ENCODE assay signal across 31 cellular contexts in genomic region chr13:84296386-84296785, GRCh38.
DNase-seq lines count a peak whose midpoint lies in the region; ATAC-seq, FAIRE-seq and TF ChIP-seq lines count a peak whose summit lies in the region.
"Had no signal": no experiment of that assay in that cellular context is flagged by ENCODE, and none has a peak within 500 bp of the region (broad histone marks: within the 10 kb centered on the region; RNA-seq: fewer than 3 reads in every experiment).

No MANE protein-coding gene starts in this region.

- no peak for TF ChIP-seq POLR2A in H54 (IDR thresholded peaks at IDR 0.05; ENCODE audit: low read depth, low read length)
- TF ChIP-seq POLR2A in H1 (IDR thresholded peaks at IDR 0.05; ENCODE audit: control extremely low read depth in 1 of 2, low read depth in 2 of 2, low read length in 2 of 2): no peak

- no peak overlapping the region for H3K27ac Mint-ChIP-seq in activated T-helper 2 cell treated with anti-CD3 and anti-CD28 coated beads, Interferon-gamma antibody, Interleukin-2, Interleukin-4, amounts not matched to agents 10 μg/mL and 5 μg/mL and 100 μg/mL, durations not matched to agents 14 hours and 24 hours and 36 hours
- H3K27ac Mint-ChIP-seq: CD8-positive, alpha-beta T cell had no signal

- no peak for TF ChIP-seq CTCF in H1 (IDR thresholded peaks at IDR 0.05; ENCODE audit: control extremely low read depth in 1 of 3, insufficient read depth in 1 of 3, low read depth in 1 of 3, low read length in 3 of 3)

- H4K91ac ChIP-seq in H1 (replicated peaks; ENCODE audit: insufficient read length, low read length): no peak overlapping the region

- no peak overlapping the region for H2BK20ac ChIP-seq in H1 (ENCODE audit: low read length)

- no peak for TF ChIP-seq EP300 in H1 (IDR thresholded peaks at IDR 0.05; ENCODE audit: borderline replicate concordance in 1 of 2, low read depth in 2 of 2, low read length in 2 of 2)

- ATAC-seq in GM21619 (IDR thresholded peaks at IDR 0.05; ENCODE audit: unreplicated experiment): no peak
- ATAC-seq: A549; CD8-positive, alpha-beta T cell; HepG2; Right ventricle myocardium inferior; SK-N-SH treated with all-trans-retinoic acid at 6 μM for 48 hours had no signal

- no peaks in the 10 kb centered on the region for H3K9me3 ChIP-seq in H1 (ENCODE audit: insufficient read depth in 2 of 2, low read depth in 1 of 2, low read length in 1 of 2)
- H3K9me3 ChIP-seq in neuron (ENCODE audit: low read length): no peaks in the 10 kb centered on the region
- H3K9me3 ChIP-seq: A549, SJCRH30 had no signal

- POLR2A ChIA-PET in H1 (lab: Charles Lee; ENCODE audit: partially characterized antibody): no interaction called here

- H4K20me1 ChIP-seq in H1 (replicated peaks in 1 of 2; ENCODE audit: control insufficient read depth in 1 of 2, insufficient read depth in 2 of 2, low read length in 2 of 2): no peaks in the 10 kb centered on the region

- H2BK12ac ChIP-seq in H1 (ENCODE audit: low read depth, low read length): no peak overlapping the region

- TF ChIP-seq RAD21 in H1 (IDR thresholded peaks at IDR 0.05 in 1 of 2, conservative IDR thresholded peaks at IDR 0.05 in 1 of 2; ENCODE audit: low read depth in 2 of 2, low read length in 2 of 2): no peak

- H3K4me2 ChIP-seq in H1 (ENCODE audit: insufficient read depth in 1 of 2, low read depth in 2 of 2, low read length in 2 of 2): no peak overlapping the region
- H3K4me2 ChIP-seq: A549, PC-9 had no signal

- H3K36me3 ChIP-seq in H1 (ENCODE audit: control insufficient read depth in 2 of 4, insufficient read depth in 4 of 4, low read length in 3 of 4) (no peaks in the 10 kb centered on the region), neuron (ENCODE audit: insufficient read depth, low read length) (no peaks in the 10 kb centered on the region)
- H3K36me3 ChIP-seq: SJCRH30 had no signal

- no peak for DNase-seq in H54 (ENCODE audit: insufficient read length, low spot score)
- no peak for DNase-seq in H1 (ENCODE audit: low read depth in 1 of 2, low spot score in 2 of 2)
- peak; percentile 0 for DNase-seq in iPS DF 19.7 (ENCODE audit: low read depth, low spot score)
- DNase-seq in NCI-H2081 (lab: John Stamatoyannopoulos, UW): no peak
- DNase-seq in activated T-helper 2 cell treated with anti-CD3 and anti-CD28 coated beads, Interferon-gamma antibody, Interleukin-2, Interleukin-4, amounts not matched to agents 10 μg/mL and 5 μg/mL and 100 μg/mL, durations not matched to agents 14 hours and 24 hours and 36 hours (ENCODE audit: low spot score): no peak
- DNase-seq in COLO829 (ENCODE audit: low spot score): no peak
- DNase-seq: C1 segment of cervical spinal cord; CD8-positive, alpha-beta T cell; DMS 273 treated with DMSO at 0.1 percent for 48 hours; DMS79; EL; GF-D8; H7; Karpas-422; NCI-H1092; NCI-H1436; NCI-H187; NCI-H2107; NCI-H446 treated with DMSO at 0.1 percent for 48 hours; NCI-H526; NCI-H82; NK-92 treated with Interleukin-12 subunit alpha and Interleukin-12 subunit beta, amount 100 ng/mL, for 24 hours; PC-9; SJCRH30 had no signal

- H3K4me1 Mint-ChIP-seq in activated T-helper 2 cell treated with anti-CD3 and anti-CD28 coated beads, Interferon-gamma antibody, Interleukin-2, Interleukin-4, amounts not matched to agents 10 μg/mL and 5 μg/mL and 100 μg/mL, durations not matched to agents 14 hours and 24 hours and 36 hours (ENCODE audit: low read depth): no peaks in the 10 kb centered on the region

- no peak overlapping the region for H3K9ac ChIP-seq in H1 (replicated peaks in 1 of 4; ENCODE audit: extremely low read depth in 1 of 4, low read depth in 3 of 4, low read length in 3 of 4)

- no peak overlapping the region for H4K5ac ChIP-seq in H1 (ENCODE audit: insufficient read length, low read depth, low read length)

- CTCF ChIA-PET in H1 (lab: Charles Lee; ENCODE audit: partially characterized antibody): interaction anchor here (0.7 to 1.2 kb wide), 2 partner anchors 10 to 16 kb away, joined by 3 read pairs; no protein-coding TSS in a partner anchor

- H3K4me3 ChIP-seq in H1 (ENCODE audit: extremely low read depth in 1 of 4, insufficient read depth in 2 of 4, low read depth in 3 of 4, low read length in 4 of 4) (no peak overlapping the region), neuron (ENCODE audit: low read length) (no peak overlapping the region)
- H3K4me3 ChIP-seq: A549, PC-9, SJCRH30 had no signal

- H3K9me3 Mint-ChIP-seq in activated T-helper 2 cell treated with anti-CD3 and anti-CD28 coated beads, Interferon-gamma antibody, Interleukin-2, Interleukin-4, amounts not matched to agents 10 μg/mL and 5 μg/mL and 100 μg/mL, durations not matched to agents 14 hours and 24 hours and 36 hours: no peaks in the 10 kb centered on the region
- H3K9me3 Mint-ChIP-seq: CD8-positive, alpha-beta T cell had no signal

- H2AK5ac ChIP-seq in H1 (ENCODE audit: low read depth, low read length): no peak overlapping the region

- H3K14ac ChIP-seq in H1 (ENCODE audit: insufficient read length): no peak overlapping the region

- H2AFZ ChIP-seq in H1 (ENCODE audit: low read length): peak overlapping the region; percentile 57; the same call in 1 of the 2 replicates
- H2AFZ ChIP-seq in neuron (ENCODE audit: low read depth, low read length): peak overlapping the region; percentile 26
- H2AFZ ChIP-seq: PC-9 had no signal

- H3K56ac ChIP-seq in H1 (replicated peaks; ENCODE audit: insufficient read length, low read depth, low read length): no peak overlapping the region

- no peak overlapping the region for H3K4ac ChIP-seq in H1 (replicated peaks; ENCODE audit: insufficient read length, low read depth, low read length)

- no peaks in the 10 kb centered on the region for H3K79me1 ChIP-seq in H1 (ENCODE audit: low read depth, low read length)

- no peak overlapping the region for H2BK5ac ChIP-seq in H1 (ENCODE audit: low read depth, low read length)

- intact Hi-C loops in activated T-helper 2 cell treated with anti-CD3 and anti-CD28 coated beads, Interferon-gamma antibody, Interleukin-2, Interleukin-4, amounts not matched to agents 10 μg/mL and 5 μg/mL and 100 μg/mL, durations not matched to agents 14 hours and 24 hours and 36 hours (cut with micrococcal nuclease): no loop called here

- no peaks in the 10 kb centered on the region for H3K23me2 ChIP-seq in H1 (ENCODE audit: low read depth, low read length)

- no peak overlapping the region for H3K23ac ChIP-seq in H1 (ENCODE audit: insufficient read length)

- H4K8ac ChIP-seq in H1 (ENCODE audit: extremely low read depth, insufficient read depth, low read length): no peak overlapping the region

- H3K27me3 Mint-ChIP-seq in activated T-helper 2 cell treated with anti-CD3 and anti-CD28 coated beads, Interferon-gamma antibody, Interleukin-2, Interleukin-4, amounts not matched to agents 10 μg/mL and 5 μg/mL and 100 μg/mL, durations not matched to agents 14 hours and 24 hours and 36 hours (ENCODE audit: low read depth): no peaks in the 10 kb centered on the region

- H3K4me1 ChIP-seq in H1 (replicated peaks in 1 of 4; ENCODE audit: control insufficient read depth in 3 of 4, insufficient read depth in 4 of 4, low read length in 3 of 4) (no peaks in the 10 kb centered on the region), neuron (ENCODE audit: insufficient read depth, low read length) (no peaks in the 10 kb centered on the region)
- H3K4me1 ChIP-seq: A549, SJCRH30 had no signal

- no peak overlapping the region for H3K18ac ChIP-seq in H1 (ENCODE audit: extremely low read depth, low read length)

- peaks cover 0 to 1% (median 0%) of the 10 kb centered on the region in 4 experiments; a peak in 1 of 7 replicates for H3K27me3 ChIP-seq in H1 (replicated peaks in 1 of 4; ENCODE audit: control insufficient read depth in 3 of 4, extremely low read depth in 1 of 4, insufficient read depth in 3 of 4, low read length in 3 of 4)
- H3K27me3 ChIP-seq in neuron (ENCODE audit: insufficient read depth, low read length): no peaks in the 10 kb centered on the region
- H3K27me3 ChIP-seq: SJCRH30 had no signal

- no peak overlapping the region for H2BK15ac ChIP-seq in H1 (ENCODE audit: low read length)

- no peaks in the 10 kb centered on the region for H3K36me3 Mint-ChIP-seq in activated T-helper 2 cell treated with anti-CD3 and anti-CD28 coated beads, Interferon-gamma antibody, Interleukin-2, Interleukin-4, amounts not matched to agents 10 μg/mL and 5 μg/mL and 100 μg/mL, durations not matched to agents 14 hours and 24 hours and 36 hours (ENCODE audit: low read depth)
- H3K36me3 Mint-ChIP-seq: CD8-positive, alpha-beta T cell had no signal

- no peak overlapping the region for H2BK120ac ChIP-seq in H1 (replicated peaks; ENCODE audit: low read depth, low read length)

- 64% methylated on average over 1 of the region's 1 CpG; no CpG with 5 or more reads in 1 of the 2 experiments for WGBS in H1 (ENCODE audit: extremely low coverage in 1 of 2, insufficient coverage in 1 of 2, insufficient read length in 1 of 2, insufficient replicate concordance in 2 of 2, low coverage in 1 of 2, low lambda C conversion rate in 2 of 2, missing lambda C conversion rate in 1 of 2), 2 experiments

- H3K27ac ChIP-seq in H1 (ENCODE audit: low read depth, low read length): no peak overlapping the region
- H3K27ac ChIP-seq: A549, PC-9, SJCRH30 had no signal

- H3K79me2 ChIP-seq in H1 (ENCODE audit: control insufficient read depth in 1 of 2, insufficient read depth in 2 of 2, low read length in 2 of 2): no peaks in the 10 kb centered on the region

- FAIRE-seq in H54 (lab: Jason Lieb, UNC) (peak; percentile 33), H1 (lab: Jason Lieb, UNC) (no peak)
- FAIRE-seq: A549, GM12891, HepG2 had no signal

- no peak overlapping the region for H3K4me3 Mint-ChIP-seq in activated T-helper 2 cell treated with anti-CD3 and anti-CD28 coated beads, Interferon-gamma antibody, Interleukin-2, Interleukin-4, amounts not matched to agents 10 μg/mL and 5 μg/mL and 100 μg/mL, durations not matched to agents 14 hours and 24 hours and 36 hours (ENCODE audit: low read depth)
- H3K4me3 Mint-ChIP-seq: CD8-positive, alpha-beta T cell had no signal

TF ChIP-seq in H1, 55 proteins besides CTCF, POLR2A, EP300 and RAD21 (continues in another document):
- TF ChIP-seq ATF2 (IDR thresholded peaks at IDR 0.05; ENCODE audit: low read length) (no peak), CTBP2 (IDR thresholded peaks at IDR 0.05; ENCODE audit: borderline replicate concordance, insufficient read depth, insufficient read length, low read length) (no peak), CHD2 (IDR thresholded peaks at IDR 0.05; ENCODE audit: low read length) (no peak), SIX5 (IDR thresholded peaks at IDR 0.05; ENCODE audit: low read depth, low read length) (no peak), POU5F1 (IDR thresholded peaks at IDR 0.05; ENCODE audit: low read depth, low read length) (no peak)
